In genomic region chr17:66008680-66009079, GRCh38 we compare ENCODE assay signal across 32 cellular contexts.
DNase-seq lines count a peak whose midpoint lies in the region; ATAC-seq, FAIRE-seq and TF ChIP-seq lines count a peak whose summit lies in the region.
"Had no signal": no experiment of that assay in that cellular context is flagged by ENCODE, and none has a peak within 500 bp of the region (broad histone marks: within the 10 kb centered on the region; RNA-seq: fewer than 3 reads in every experiment).

No MANE protein-coding gene starts in this region.

- intact Hi-C loops in endothelial cell of umbilical vein (cut with micrococcal nuclease): no loop called here

- ATAC-seq in SK-N-SH treated with all-trans-retinoic acid at 6 μM for 48 hours: no peak
- ATAC-seq: A549; CD8-positive, alpha-beta T cell had no signal

- H2AFZ ChIP-seq in SK-N-SH (ENCODE audit: low read depth) (no peak overlapping the region), endothelial cell of umbilical vein (ENCODE audit: low read depth, low read length) (no peak overlapping the region)

- no peaks in the 10 kb centered on the region for H3K9me1 ChIP-seq in endothelial cell of umbilical vein (replicated peaks; ENCODE audit: control insufficient read depth, extremely low read depth, insufficient read depth, low read length)

- TF ChIP-seq CTCF in SK-N-SH (IDR thresholded peaks at IDR 0.05): no peak
- no peak for TF ChIP-seq CTCF in HEK293 (tag by site-specific recombination; IDR thresholded peaks at IDR 0.05)
- TF ChIP-seq CTCF in endothelial cell of umbilical vein (IDR thresholded peaks at IDR 0.05; ENCODE audit: extremely low read depth in 1 of 2, insufficient read depth in 1 of 2, low read depth in 1 of 2, low read length in 2 of 2): no peak

- BruUV-seq in endothelial cell of umbilical vein (replicated peaks; lab: Mats Ljungman, UMichigan): no TSS peak

- POLR2A ChIA-PET in SK-N-SH (lab: Yijun Ruan, JAX): no interaction called here
- POLR2A ChIA-PET in HEK293 (lab: Yijun Ruan, JAX): no interaction called here
- POLR2A ChIA-PET in endothelial cell of umbilical vein (lab: Charles Lee): no interaction called here

- dilution Hi-C loops in endothelial cell of umbilical vein (cut with MboI; ENCODE audit: extremely low pct_ligation_motif_present, low sequenced_read_pairs): no loop called here

- no peaks in the 10 kb centered on the region for H3K27me3 ChIP-seq in SK-N-SH (ENCODE audit: insufficient read depth)
- no peaks in the 10 kb centered on the region for H3K27me3 ChIP-seq in endothelial cell of umbilical vein (ENCODE audit: control insufficient read depth in 2 of 2, insufficient read depth in 2 of 2, low read length in 2 of 2)
- H3K27me3 ChIP-seq: BE2C; BLaER1; BLaER1 treated with 17β-estradiol and CSF1 and Interleukin-3, amounts not matched to agents 10 nM and 100 nM had no signal

- no peak for TF ChIP-seq RAD21 in SK-N-SH (IDR thresholded peaks at IDR 0.05; ENCODE audit: low read length)

- FAIRE-seq in endothelial cell of umbilical vein (lab: Jason Lieb, UNC): peak; percentile 8
- FAIRE-seq: D721Med had no signal

- H3K36me3 ChIP-seq in SK-N-SH (replicated peaks in 1 of 2; ENCODE audit: control insufficient read depth in 1 of 2, insufficient read depth in 2 of 2, low read length in 1 of 2) (peaks cover 0 to 16% of the 10 kb centered on the region in 2 experiments), HEK293 (ENCODE audit: control insufficient read depth in 2 of 2, insufficient read depth in 1 of 2, low read length in 2 of 2) (peaks cover 0 to 4% of the 10 kb centered on the region in 2 experiments; a peak in 1 of 3 replicates), endothelial cell of umbilical vein (ENCODE audit: control insufficient read depth in 2 of 2, extremely low read depth in 1 of 2, insufficient read depth in 2 of 2, low read length in 2 of 2) (no peaks in the 10 kb centered on the region)
- H3K36me3 ChIP-seq: BE2C had no signal

- H3K27ac ChIP-seq in SK-N-SH (ENCODE audit: low read depth in 2 of 2, low read length in 1 of 2) (no peak overlapping the region), HEK293 (ENCODE audit: extremely low read depth, low read depth, low read length) (no peak overlapping the region), endothelial cell of umbilical vein (ENCODE audit: insufficient read depth, low read depth, low read length) (no peak overlapping the region)
- H3K27ac ChIP-seq: 22Rv1; A549; BLaER1; BLaER1 treated with 17β-estradiol and CSF1 and Interleukin-3, amounts not matched to agents 10 nM and 100 nM; C4-2B had no signal

- H3K4me1 ChIP-seq in SK-N-SH (ENCODE audit: control insufficient read depth in 1 of 2, insufficient read depth in 2 of 2, low read depth in 1 of 2, low read length in 1 of 2) (no peaks in the 10 kb centered on the region), HEK293 (ENCODE audit: control insufficient read depth, insufficient read depth, low read length) (no peaks in the 10 kb centered on the region), endothelial cell of umbilical vein (ENCODE audit: control insufficient read depth, extremely low read depth, insufficient read depth, low read length) (no peaks in the 10 kb centered on the region)
- H3K4me1 ChIP-seq: A549; BE2C; BLaER1; BLaER1 treated with 17β-estradiol and CSF1 and Interleukin-3, amounts not matched to agents 10 nM and 100 nM; Caco-2 had no signal

- H3K79me2 ChIP-seq in SK-N-SH (ENCODE audit: insufficient read depth) (no peaks in the 10 kb centered on the region), endothelial cell of umbilical vein (ENCODE audit: control insufficient read depth, insufficient read depth, low read length) (no peaks in the 10 kb centered on the region)

- H3K4me3 ChIP-seq in SK-N-SH (ENCODE audit: low read depth in 2 of 2, low read length in 1 of 2): no peak overlapping the region
- no peak overlapping the region for H3K4me3 ChIP-seq in HEK293 (ENCODE audit: low read depth, low read length)
- no peak overlapping the region for H3K4me3 ChIP-seq in endothelial cell of umbilical vein (replicated peaks in 1 of 3; ENCODE audit: insufficient read depth in 1 of 3, low read depth in 1 of 3, low read length in 3 of 3)
- H3K4me3 ChIP-seq: A549; BLaER1; BLaER1 treated with 17β-estradiol and CSF1 and Interleukin-3, amounts not matched to agents 10 nM and 100 nM had no signal

- TF ChIP-seq EP300 in SK-N-SH (IDR thresholded peaks at IDR 0.05; ENCODE audit: borderline replicate concordance in 1 of 2, low read depth in 1 of 2, low read length in 1 of 2): no peak

- WGBS in SK-N-SH (ENCODE audit: low lambda C conversion rate): 94% methylated on average over 1 of the region's 1 CpG

- no peak overlapping the region for H3K9ac ChIP-seq in SK-N-SH
- H3K9ac ChIP-seq in endothelial cell of umbilical vein (replicated peaks; ENCODE audit: extremely low read depth, insufficient read depth, low read length): no peak overlapping the region
- H3K9ac ChIP-seq: BLaER1; BLaER1 treated with 17β-estradiol and CSF1 and Interleukin-3, amounts not matched to agents 10 nM and 100 nM had no signal

- no peaks in the 10 kb centered on the region for H3K9me2 ChIP-seq in SK-N-SH

- DNase-seq in SK-N-SH (no peak), endothelial cell of umbilical vein (ENCODE audit: low read depth, low spot score) (no peak), NCI-H226 (no peak)
- DNase-seq in activated CD4-positive, CD25-positive, alpha-beta regulatory T cell treated with anti-CD3 and anti-CD28 coated beads, Interleukin-2, amount 50 U/mL, for 72 hours: no peak
- DNase-seq: 8988T; ACHN; AML-193; BE2C; C1 segment of cervical spinal cord; Caco-2; Calu3; CD4-positive, alpha-beta memory T cell; CD4-positive, alpha-beta T cell; CD4-positive, CD25-positive, alpha-beta regulatory T cell; CD8-positive, alpha-beta memory T cell; CD8-positive, alpha-beta T cell; COR-L47; DMS 273 treated with DMSO at 0.1 percent for 48 hours; DMS153; DMS53; DMS79; DMS79 treated with DMSO at 0.1 percent for 48 hours; DND-41; EL had no signal

- H3F3A ChIP-seq in SK-N-SH (replicated peaks; ENCODE audit: insufficient read depth): peaks cover 4% of the 10 kb centered on the region

- H3K4me2 ChIP-seq in SK-N-SH (no peak overlapping the region), endothelial cell of umbilical vein (ENCODE audit: insufficient read depth, low read length) (no peak overlapping the region)
- H3K4me2 ChIP-seq: A549; BLaER1; BLaER1 treated with 17β-estradiol and CSF1 and Interleukin-3, amounts not matched to agents 10 nM and 100 nM had no signal

- no peak for TF ChIP-seq POLR2A in endothelial cell of umbilical vein (IDR thresholded peaks at IDR 0.05; ENCODE audit: low read depth, low read length)

- no peaks in the 10 kb centered on the region for H4K20me1 ChIP-seq in SK-N-SH (ENCODE audit: insufficient read depth)
- no peaks in the 10 kb centered on the region for H4K20me1 ChIP-seq in endothelial cell of umbilical vein (replicated peaks; ENCODE audit: control insufficient read depth, extremely low read depth, insufficient read depth, low read length)
- H4K20me1 ChIP-seq: BLaER1; BLaER1 treated with 17β-estradiol and CSF1 and Interleukin-3, amounts not matched to agents 10 nM and 100 nM had no signal

- H3K9me3 ChIP-seq in SK-N-SH (no peaks in the 10 kb centered on the region), HEK293 (ENCODE audit: control insufficient read depth, insufficient read depth, low read depth, low read length) (peaks cover 2% of the 10 kb centered on the region; the same call in 1 of the 2 replicates), endothelial cell of umbilical vein (replicated peaks; ENCODE audit: control insufficient read depth, insufficient read depth, low read length) (no peaks in the 10 kb centered on the region)
- H3K9me3 ChIP-seq: A549, BE2C, Caco-2 had no signal

- CTCF ChIA-PET in SK-N-SH (lab: Yijun Ruan, JAX): no interaction called here
- CTCF ChIA-PET in HEK293 (lab: Yijun Ruan, JAX): no interaction called here
- CTCF ChIA-PET in endothelial cell of umbilical vein (lab: Charles Lee): no interaction called here

TF ChIP-seq in HEK293, 187 proteins besides CTCF, POLR2A, EP300 and RAD21 (continues in another document):
- TF ChIP-seq KLF9 (tag by site-specific recombination; IDR thresholded peaks at IDR 0.05; ENCODE audit: low read depth): no peak
- TF ChIP-seq WT1 (tag by site-specific recombination; IDR thresholded peaks at IDR 0.05): no peak
- 0 out of 2 replicates have a peak, but pooled peaks have one; percentile 18 for TF ChIP-seq ZNF146 (tag by site-specific recombination; IDR thresholded peaks at IDR 0.05)

TF ChIP-seq in endothelial cell of umbilical vein, 7 proteins besides CTCF, POLR2A, EP300 and RAD21:
- TF ChIP-seq, protein P1, sequence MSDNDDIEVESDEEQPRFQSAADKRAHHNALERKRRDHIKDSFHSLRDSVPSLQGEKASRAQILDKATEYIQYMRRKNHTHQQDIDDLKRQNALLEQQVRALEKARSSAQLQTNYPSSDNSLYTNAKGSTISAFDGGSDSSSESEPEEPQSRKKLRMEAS (IDR thresholded peaks at IDR 0.05; ENCODE audit: insufficient read depth, insufficient read length): no peak
- no peak for TF ChIP-seq MYC (IDR thresholded peaks at IDR 0.05; ENCODE audit: low read depth, low read length)
- no peak for TF ChIP-seq POLR2AphosphoS5 (IDR thresholded peaks at IDR 0.05; ENCODE audit: insufficient read depth, low read depth, low read length)
- no peak for TF ChIP-seq GATA2 (IDR thresholded peaks at IDR 0.05; ENCODE audit: insufficient read depth, insufficient read length, low read depth, low read length)
- TF ChIP-seq EZH2 (IDR thresholded peaks at IDR 0.05; ENCODE audit: borderline replicate concordance, low read depth, low read length, severe bottlenecking): no peak
- no peak for TF ChIP-seq JUN (IDR thresholded peaks at IDR 0.05; ENCODE audit: borderline replicate concordance, insufficient read depth, insufficient read length, low read depth)
- TF ChIP-seq FOS (IDR thresholded peaks at IDR 0.05; ENCODE audit: borderline replicate concordance, insufficient read depth, low read length): no peak
TF ChIP-seq in endothelial cell of umbilical vein: peak in this region for 0.
